1 cellular context compared by ENCODE assay signal in genomic region chr1:161238039-161238473, GRCh38.
A peak's percentile ranks its signal among the peaks of the same experiment; 100 is the strongest.
TF ChIP-seq lines count a peak whose summit lies in the region.

Gene NR1I3 (minus strand): TSS chr1:161238203. CDS start chr1:161236565, 1,638 bp downstream.

TF ChIP-seq in HepG2, 621 proteins besides CTCF, POLR2A, EP300 and RAD21 (continued from another document and continues in another):
- TF ChIP-seq RERE (CRISPR knock-in tag; IDR thresholded peaks at IDR 0.05; ENCODE audit: low read depth) (0 out of 2 replicates have a peak, but pooled peaks have one; percentile 28), MTF1 (CRISPR knock-in tag; IDR thresholded peaks at IDR 0.05) (no peak), ARNTL (CRISPR knock-in tag; IDR thresholded peaks at IDR 0.05) (no peak), ZNF331 (CRISPR knock-in tag; IDR thresholded peaks at IDR 0.05) (peak; percentile 47; the same call in 1 of the 2 replicates), ZBTB14 (CRISPR knock-in tag; IDR thresholded peaks at IDR 0.05) (no peak), TBX2 (CRISPR knock-in tag; IDR thresholded peaks at IDR 0.05; ENCODE audit: borderline replicate concordance) (peak; percentile 84; the same call in 1 of the 2 replicates), ZNF362 (CRISPR knock-in tag; IDR thresholded peaks at IDR 0.05; ENCODE audit: borderline replicate concordance) (no peak), ARID3A (IDR thresholded peaks at IDR 0.05; ENCODE audit: low read depth, low read length) (peak; percentile 24), ZNF503 (CRISPR knock-in tag; IDR thresholded peaks at IDR 0.05) (no peak), RAD51 (IDR thresholded peaks at IDR 0.05; ENCODE audit: borderline replicate concordance) (no peak), SCMH1 (CRISPR knock-in tag; IDR thresholded peaks at IDR 0.05; ENCODE audit: borderline replicate concordance) (no peak), ZBTB4 (CRISPR knock-in tag; IDR thresholded peaks at IDR 0.05; ENCODE audit: borderline replicate concordance) (no peak), ZNF335 (CRISPR knock-in tag; IDR thresholded peaks at IDR 0.05) (no peak), CCAR2 (optimal IDR thresholded peaks at IDR 0.05; ENCODE audit: low read depth, low read length) (no peak), ZMYM4 (CRISPR knock-in tag; IDR thresholded peaks at IDR 0.05) (peak; percentile 69), ZNF850 (CRISPR knock-in tag; conservative IDR thresholded peaks at IDR 0.05) (no peak), KLF16 (CRISPR knock-in tag; IDR thresholded peaks at IDR 0.05) (no peak), BRD4 (CRISPR knock-in tag; IDR thresholded peaks at IDR 0.05) (no peak), ZBTB46 (CRISPR knock-in tag; IDR thresholded peaks at IDR 0.05; ENCODE audit: borderline replicate concordance) (no peak), ATRX (CRISPR knock-in tag; IDR thresholded peaks at IDR 0.05; ENCODE audit: borderline replicate concordance) (no peak), ZNF782 (CRISPR knock-in tag; IDR thresholded peaks at IDR 0.05; ENCODE audit: borderline replicate concordance) (no peak), MAZ (IDR thresholded peaks at IDR 0.05; ENCODE audit: borderline replicate concordance, low read depth, low read length) (no peak), MAZ (CRISPR knock-in tag; IDR thresholded peaks at IDR 0.05; ENCODE audit: low read depth) (no peak), SMARCE1 (IDR thresholded peaks at IDR 0.05; ENCODE audit: borderline replicate concordance) (no peak), ZNF614 (CRISPR knock-in tag; IDR thresholded peaks at IDR 0.05; ENCODE audit: borderline replicate concordance) (no peak), NCOA1 (CRISPR knock-in tag; IDR thresholded peaks at IDR 0.05) (no peak), ZNF646 (CRISPR knock-in tag; IDR thresholded peaks at IDR 0.05) (no peak), ZMYM2 (CRISPR knock-in tag; IDR thresholded peaks at IDR 0.05) (peak; percentile 95), FOXO1 (CRISPR knock-in tag; IDR thresholded peaks at IDR 0.05) (peak; percentile 79; the same call in 1 of the 2 replicates), ZFP1 (CRISPR knock-in tag; IDR thresholded peaks at IDR 0.05) (no peak), ZNF232 (CRISPR knock-in tag; IDR thresholded peaks at IDR 0.05; ENCODE audit: borderline replicate concordance) (no peak), BRCA1 (CRISPR knock-in tag; IDR thresholded peaks at IDR 0.05) (no peak), CREB1 (IDR thresholded peaks at IDR 0.05) (no peak), CREB1 (CRISPR knock-in tag; IDR thresholded peaks at IDR 0.05) (peak; percentile 85), ZNF720 (CRISPR knock-in tag; IDR thresholded peaks at IDR 0.05) (no peak), HMG20B (CRISPR knock-in tag; conservative IDR thresholded peaks at IDR 0.05) (no peak), ZNF180 (CRISPR knock-in tag; IDR thresholded peaks at IDR 0.05; ENCODE audit: borderline replicate concordance, low read depth) (no peak)
